In the genomic region with DNA sequence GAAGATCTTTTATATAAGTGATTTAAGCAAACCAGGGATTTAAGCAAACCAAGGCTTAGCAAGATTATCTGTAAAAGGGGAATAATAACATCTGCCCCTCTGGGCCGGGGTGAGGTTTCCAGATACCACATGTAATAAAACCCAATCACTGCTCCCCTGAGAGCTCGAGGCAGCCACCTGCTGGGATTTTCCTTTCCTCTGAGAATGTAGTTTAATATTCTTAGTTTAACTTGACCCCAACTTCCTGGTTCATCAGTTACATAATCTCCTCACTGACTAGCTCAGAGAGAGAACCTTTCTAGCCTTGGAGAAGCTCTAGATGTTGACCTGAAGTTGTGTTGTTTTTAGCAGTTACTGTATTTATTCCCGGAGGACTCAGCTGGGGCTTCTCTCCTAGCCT, we compare ENCODE assay signal across 9 cellular contexts.
DNase-seq lines count a peak whose midpoint lies in the region; ATAC-seq and TF ChIP-seq lines count a peak whose summit lies in the region.
"Had no signal": no experiment of that assay in that cellular context is flagged by ENCODE, and none has a peak within 500 bp of the region (broad histone marks: within the 10 kb centered on the region; RNA-seq: fewer than 3 reads in every experiment).

No MANE protein-coding gene starts in this region.

- TF ChIP-seq CTCF in tibial nerve (IDR thresholded peaks at IDR 0.05) = no peak

- peaks cover 0 to 13% (median 0%) of the 10 kb centered on the region in 3 donors for H3K36me3 ChIP-seq in tibial nerve

- ATAC-seq in T-helper 17 cell (peak; percentile 9), GM18861 (IDR thresholded peaks at IDR 0.05; ENCODE audit: unreplicated experiment) (no peak)
- ATAC-seq in naive thymus-derived CD8-positive, alpha-beta T cell = peak; percentile 10 to 16

- TF ChIP-seq POLR2A in tibial nerve (IDR thresholded peaks at IDR 0.05) = no peak

- H3K4me3 Mint-ChIP-seq in T-helper 17 cell = peak overlapping the region; percentile 44
- H3K4me3 Mint-ChIP-seq in naive thymus-derived CD8-positive, alpha-beta T cell = peak overlapping the region; percentile 48 to 91 (median 78)

- no peaks in the 10 kb centered on the region for H3K36me3 Mint-ChIP-seq in T-helper 17 cell (ENCODE audit: low read depth)
- H3K36me3 Mint-ChIP-seq in naive thymus-derived CD8-positive, alpha-beta T cell = peaks cover 0 to 15% (median 11%) of the 10 kb centered on the region in 3 donors

- no peaks in the 10 kb centered on the region for H3K27me3 Mint-ChIP-seq in T-helper 17 cell
- H3K27me3 Mint-ChIP-seq in naive thymus-derived CD8-positive, alpha-beta T cell = no peaks in the 10 kb centered on the region

- POLR2A ChIA-PET in naive thymus-derived CD8-positive, alpha-beta T cell (lab: Charles Lee) = interaction anchor here (1.0 to 13.9 kb wide), 4 partner anchors 9 to 391 kb away, joined by 3 to 304 read pairs (median 4); a partner anchor contains a TSS

- no peaks in the 10 kb centered on the region for H3K9me3 ChIP-seq in T-helper 17 cell (ENCODE audit: control insufficient read depth, low read length, poor library complexity, severe bottlenecking)
- H3K9me3 ChIP-seq in tibial nerve = no peaks in the 10 kb centered on the region

- H3K4me1 ChIP-seq in tibial nerve = peaks cover 0 to 43% (median 3%) of the 10 kb centered on the region in 4 donors

- no peak overlapping the region for H3K4me3 ChIP-seq in tibial nerve

- DNase-seq in NOMO-1 treated with DMSO at 0.1 percent for 48 hours (lab: John Stamatoyannopoulos, UW; ENCODE audit: unreplicated experiment) (peak; percentile 46), NOMO-1 treated with dmso at 0.1 percent for 144 hours (lab: John Stamatoyannopoulos, UW; ENCODE audit: unreplicated experiment) (no peak), HuH-7 (ENCODE audit: low spot score) (peak; percentile 8), T-helper 17 cell (no peak), AG08395 (ENCODE audit: low spot score) (no peak), tibial nerve (ENCODE audit: low spot score in 2 of 2) (no peak)
- DNase-seq in naive thymus-derived CD8-positive, alpha-beta T cell = peak in 4 of 10 donors; percentile 15 to 50 (median 28)
- DNase-seq: NCI-H226 had no signal

- H3K27me3 ChIP-seq in tibial nerve = no peaks in the 10 kb centered on the region

- 59 to 67% methylated on average over 3 of the region's 3 CpGs for WGBS in tibial nerve, 2 donors

- peak overlapping the region; percentile 85 for H3K27ac Mint-ChIP-seq in T-helper 17 cell
- H3K27ac Mint-ChIP-seq in naive thymus-derived CD8-positive, alpha-beta T cell = peak overlapping the region; percentile 94 to 100 (median 98)

- H3K9me3 Mint-ChIP-seq in naive thymus-derived CD8-positive, alpha-beta T cell = peaks cover 0 to 18% (median 5%) of the 10 kb centered on the region in 9 donors

- peaks cover 64% of the 10 kb centered on the region for H3K4me1 Mint-ChIP-seq in T-helper 17 cell
- peaks cover 42 to 89% (median 88%) of the 10 kb centered on the region in 4 donors for H3K4me1 Mint-ChIP-seq in naive thymus-derived CD8-positive, alpha-beta T cell

- TF ChIP-seq EP300 in tibial nerve (IDR thresholded peaks at IDR 0.05) = no peak

- no peak overlapping the region for H3K27ac ChIP-seq in tibial nerve

Comparison
In these comparisons a context has a peak if more than half of its experiments do, and no peak if none do; other contexts are left out.
1. DNase-seq: peak in NOMO-1 treated with DMSO at 0.1 percent for 48 hours (single experiment) and HuH-7 (single experiment); none in NOMO-1 treated with dmso at 0.1 percent for 144 hours (single experiment), T-helper 17 cell (0 of 3), AG08395 (single experiment) and tibial nerve (0 of 2).